ENCODE assay signal across 1 cellular context in genomic region chr1:40373323-40374283, GRCh38.
A peak's percentile ranks its signal among the peaks of the same experiment; 100 is the strongest.
TF ChIP-seq lines count a peak whose summit lies in the region.

Gene SMAP2 (plus strand): TSS chr1:40373727. CDS start chr1:40374121, 394 bp downstream.

TF ChIP-seq in HepG2, 621 proteins besides CTCF, POLR2A, EP300 and RAD21 (continued from another document and continues in another):
- TF ChIP-seq ZBTB40 (IDR thresholded peaks at IDR 0.05) (no peak), ZBTB40 (CRISPR knock-in tag; IDR thresholded peaks at IDR 0.05) (no peak; the same call in 1 of the 2 replicates), ZNF567 (CRISPR knock-in tag; IDR thresholded peaks at IDR 0.05; ENCODE audit: borderline replicate concordance) (no peak; the same call in 1 of the 2 replicates), TEAD3 (CRISPR knock-in tag; optimal IDR thresholded peaks at IDR 0.05; ENCODE audit: borderline replicate concordance) (no peak), ZNF724P (CRISPR knock-in tag; IDR thresholded peaks at IDR 0.05; ENCODE audit: borderline replicate concordance) (no peak), JUN (CRISPR knock-in tag; IDR thresholded peaks at IDR 0.05) (no peak), ZFP90 (CRISPR knock-in tag; IDR thresholded peaks at IDR 0.05; ENCODE audit: borderline replicate concordance) (no peak), DMTF1 (CRISPR knock-in tag; IDR thresholded peaks at IDR 0.05) (no peak), ZBTB3 (CRISPR knock-in tag; IDR thresholded peaks at IDR 0.05; ENCODE audit: borderline replicate concordance, low read depth) (no peak), ZNF562 (CRISPR knock-in tag; IDR thresholded peaks at IDR 0.05; ENCODE audit: borderline replicate concordance) (no peak), ZNF547 (CRISPR knock-in tag; IDR thresholded peaks at IDR 0.05) (no peak), ZNF83 (CRISPR knock-in tag; IDR thresholded peaks at IDR 0.05; ENCODE audit: borderline replicate concordance) (no peak), JARID2 (CRISPR knock-in tag; IDR thresholded peaks at IDR 0.05; ENCODE audit: insufficient replicate concordance) (no peak), ATF4 (CRISPR knock-in tag; IDR thresholded peaks at IDR 0.05) (no peak), SP1 (IDR thresholded peaks at IDR 0.05) (0 out of 2 replicates have a peak, but pooled peaks have one; percentile 24), SP1 (CRISPR knock-in tag; IDR thresholded peaks at IDR 0.05) (peak; percentile 74), SNAPC5 (CRISPR knock-in tag; IDR thresholded peaks at IDR 0.05; ENCODE audit: borderline replicate concordance) (no peak), TCF7L2 (IDR thresholded peaks at IDR 0.05; ENCODE audit: low read depth, low read length) (no peak), ZNF646 (CRISPR knock-in tag; IDR thresholded peaks at IDR 0.05) (no peak), ZNF839 (CRISPR knock-in tag; IDR thresholded peaks at IDR 0.05; ENCODE audit: borderline replicate concordance) (no peak), ZNF335 (CRISPR knock-in tag; IDR thresholded peaks at IDR 0.05) (no peak), SETDB1 (CRISPR knock-in tag; IDR thresholded peaks at IDR 0.05; ENCODE audit: borderline replicate concordance) (no peak), CREBL2 (CRISPR knock-in tag; IDR thresholded peaks at IDR 0.05; ENCODE audit: borderline replicate concordance) (no peak), ZFP62 (CRISPR knock-in tag; IDR thresholded peaks at IDR 0.05) (no peak), NFAT5 (CRISPR knock-in tag; IDR thresholded peaks at IDR 0.05) (no peak), ZNF710 (CRISPR knock-in tag; IDR thresholded peaks at IDR 0.05; ENCODE audit: borderline replicate concordance) (peak; percentile 61; the same call in 1 of the 2 replicates), MYC (CRISPR knock-in tag; IDR thresholded peaks at IDR 0.05; ENCODE audit: borderline replicate concordance) (no peak)
